ENCODE assay signal across 1 cellular context in genomic region chr7:148932-149855, GRCh38.
TF ChIP-seq lines count a peak whose summit lies in the region.

No MANE protein-coding gene starts in this region.

TF ChIP-seq in K562, 482 proteins besides CTCF, POLR2A, EP300 and RAD21 (continued from another document and continues in another):
- TF ChIP-seq RERE (CRISPR knock-in tag; IDR thresholded peaks at IDR 0.05; ENCODE audit: borderline replicate concordance) (no peak), ZNF586 (CRISPR knock-in tag; conservative IDR thresholded peaks at IDR 0.05) (no peak), CEBPZ (IDR thresholded peaks at IDR 0.05; ENCODE audit: borderline replicate concordance, low read depth, low read length) (no peak), THAP12 (CRISPR knock-in tag; IDR thresholded peaks at IDR 0.05) (peak; percentile 71; the same call in 1 of the 2 replicates), TARDBP (IDR thresholded peaks at IDR 0.05) (peak; percentile 15; the same call in 1 of the 2 replicates), FOXO4 (CRISPR knock-in tag; IDR thresholded peaks at IDR 0.05) (no peak), CUX1 (CRISPR knock-in tag; IDR thresholded peaks at IDR 0.05) (no peak), ESRRA (IDR thresholded peaks at IDR 0.05; ENCODE audit: borderline replicate concordance, low read depth) (no peak; the same call in 1 of the 2 replicates), RNF219 (CRISPR knock-in tag; IDR thresholded peaks at IDR 0.05) (no peak), AFF1 (IDR thresholded peaks at IDR 0.05; ENCODE audit: low read depth in 1 of 2, partially characterized antibody in 2 of 2) (no peak), PHF20 (IDR thresholded peaks at IDR 0.05; ENCODE audit: partially characterized antibody) (peak; percentile 94), GTF2E2 (tag; IDR thresholded peaks at IDR 0.05) (peak; percentile 72; the same call in 1 of the 2 replicates), ZNF165 (CRISPR knock-in tag; IDR thresholded peaks at IDR 0.05; ENCODE audit: borderline replicate concordance) (no peak), ZNF764 (CRISPR knock-in tag; IDR thresholded peaks at IDR 0.05; ENCODE audit: low read depth) (no peak), BHLHE40 (IDR thresholded peaks at IDR 0.05; ENCODE audit: low read length) (no peak), ATF1 (CRISPR knock-in tag; IDR thresholded peaks at IDR 0.05) (no peak), ATF1 (tag; IDR thresholded peaks at IDR 0.05) (peak; percentile 71), HDGF (IDR thresholded peaks at IDR 0.05) (no peak), ZNF75A (CRISPR knock-in tag; IDR thresholded peaks at IDR 0.05) (no peak), NFE2 (IDR thresholded peaks at IDR 0.05; ENCODE audit: low read depth) (no peak), FOXM1 (IDR thresholded peaks at IDR 0.05; ENCODE audit: low read depth) (no peak), FOXM1 (CRISPR knock-in tag; IDR thresholded peaks at IDR 0.05; ENCODE audit: low read depth) (no peak), PHTF2 (CRISPR knock-in tag; IDR thresholded peaks at IDR 0.05) (no peak), NR4A1 (CRISPR knock-in tag; IDR thresholded peaks at IDR 0.05) (no peak), NR4A1 (tag; IDR thresholded peaks at IDR 0.05) (no peak), GATAD2B (IDR thresholded peaks at IDR 0.05; ENCODE audit: borderline replicate concordance) (no peak), MXI1 (IDR thresholded peaks at IDR 0.05; ENCODE audit: low read depth, low read length) (no peak), BDP1 (IDR thresholded peaks at IDR 0.05; ENCODE audit: insufficient read depth, insufficient read length) (no peak), NR3C1 (CRISPR knock-in tag; IDR thresholded peaks at IDR 0.05) (no peak)
